In genomic region chr1:179121159-179121938, GRCh38 we compare ENCODE assay signal across 10 cellular contexts. TPM values are rescaled to one million over a fixed set of nuclear protein-coding genes. Genes with fewer than 3 reads are reported as not detected.
A peak's percentile ranks its signal among the peaks of the same experiment; 100 is the strongest.
DNase-seq lines count a peak whose midpoint lies in the region; ATAC-seq and TF ChIP-seq lines count a peak whose summit lies in the region.
"Had no signal": no experiment of that assay in that cellular context is flagged by ENCODE, and none has a peak within 500 bp of the region (broad histone marks: within the 10 kb centered on the region; RNA-seq: fewer than 3 reads in every experiment).

No MANE protein-coding gene starts in this region.

- ATAC-seq in GM21786 (IDR thresholded peaks at IDR 0.05; ENCODE audit: unreplicated experiment), result no peak

- no peak overlapping the region for H2AFZ ChIP-seq in parathyroid adenoma

- TF ChIP-seq CTCF in parathyroid adenoma (IDR thresholded peaks at IDR 0.05), result peak; percentile 38

- no peak overlapping the region for H3K4me3 ChIP-seq in parathyroid adenoma (ENCODE audit: low read depth, low read length)
- H3K4me3 ChIP-seq: SJSA1 had no signal

- no peak overlapping the region for H3K4me2 ChIP-seq in parathyroid adenoma (ENCODE audit: low read length)

- H3K4me1 ChIP-seq in parathyroid adenoma, result no peaks in the 10 kb centered on the region

- H3K27me3 ChIP-seq in parathyroid adenoma (ENCODE audit: control insufficient read depth, insufficient read depth, low read length), result no peaks in the 10 kb centered on the region
- H3K27me3 ChIP-seq: neutrophil, SJSA1 had no signal

- no peak overlapping the region for H3K9ac ChIP-seq in parathyroid adenoma

- peak; percentile 46 for DNase-seq in DMS114 treated with DMSO at 0.1 percent for 48 hours (lab: John Stamatoyannopoulos, UW; ENCODE audit: unreplicated experiment)
- DNase-seq in KBM-7, result peak; percentile 68
- DNase-seq in activated CD4-positive, alpha-beta T cell treated with anti-CD3 and anti-CD28 coated beads for 4 hours, result peak; percentile 50 to 63
- peak; percentile 63 for DNase-seq in fibroblast of the conjunctiva (ENCODE audit: low read depth)
- no peak for DNase-seq in SK-N-DZ (ENCODE audit: low spot score)
- no peak for DNase-seq in mesenteric fat pad (ENCODE audit: low spot score)

- H3K79me2 ChIP-seq in parathyroid adenoma, result no peaks in the 10 kb centered on the region

- no peaks in the 10 kb centered on the region for H3K36me3 ChIP-seq in parathyroid adenoma (ENCODE audit: control insufficient read depth, insufficient read depth, low read length)

- no peaks in the 10 kb centered on the region for H3K9me3 ChIP-seq in parathyroid adenoma (ENCODE audit: control insufficient read depth, low read length)
- H3K9me3 ChIP-seq: neutrophil, SJSA1 had no signal

- H3K27ac ChIP-seq in parathyroid adenoma, result no peak overlapping the region
- H3K27ac ChIP-seq: neutrophil, SJSA1 had no signal

- in situ Hi-C loops in KBM-7 (cut with MboI; ENCODE audit: low pct_unique_long_range_greater_than_20kb, low sequenced_read_pairs), result no loop called here

RNA-seq across cellular contexts. Expression of gene TOR3A, which starts 39.5 kb away (rescaled TPM):
- 14.9 and 28.1 TPM in 2 replicates for polyA plus RNA-seq in SK-N-DZ (2014; cell fraction: cytosol; rRNA removed)
- polyA plus RNA-seq in SK-N-DZ (2014; cell fraction: nucleus; rRNA removed), result 10.4 and 27.1 TPM in 2 replicates
- 22.3 TPM for total RNA-seq in mesenteric fat pad

Comparison
In these comparisons a context has a peak if more than half of its experiments do, and no peak if none do; other contexts are left out.
1. DNase-seq: peak in DMS114 treated with DMSO at 0.1 percent for 48 hours (single experiment), KBM-7 (single experiment), activated CD4-positive, alpha-beta T cell treated with anti-CD3 and anti-CD28 coated beads for 4 hours (2 of 2) and fibroblast of the conjunctiva (single experiment); none in SK-N-DZ (single experiment) and mesenteric fat pad (single experiment).